13 cellular contexts compared by ENCODE assay signal in genomic region chr9:13513262-13513661, GRCh38.
DNase-seq lines count a peak whose midpoint lies in the region; ATAC-seq and TF ChIP-seq lines count a peak whose summit lies in the region.
"Had no signal": no experiment of that assay in that cellular context is flagged by ENCODE, and none has a peak within 500 bp of the region (broad histone marks: within the 10 kb centered on the region; RNA-seq: fewer than 3 reads in every experiment).

No MANE protein-coding gene starts in this region.

- H3K4me3 ChIP-seq in left ventricle myocardium inferior (no peak overlapping the region), prostate gland (no peak overlapping the region)

- peak; percentile 14 for DNase-seq in AG20443 (ENCODE audit: low spot score)
- DNase-seq in MCF 10A (ENCODE audit: unreplicated experiment): no peak
- no peak for DNase-seq in left ventricle myocardium inferior
- DNase-seq in prostate gland (ENCODE audit: low spot score): no peak
- DNase-seq in HEK293T (ENCODE audit: extremely low spot score): no peak
- DNase-seq in activated CD4-positive, alpha-beta T cell treated with anti-CD3 and anti-CD28 coated beads for 48 hours: no peak
- DNase-seq: activated B cell treated with CpG ODN at 0.5 μM for 24 hours; activated T-cell treated with anti-CD3 and anti-CD28 coated beads, Interleukin-2, amount 50 U/mL, for 1 hour; amygdala; Caco-2; effector CD8-positive, alpha-beta T cell had no signal

- no peak for ATAC-seq in GM18907 (IDR thresholded peaks at IDR 0.05; ENCODE audit: unreplicated experiment)
- no peak for ATAC-seq in HG03045 (IDR thresholded peaks at IDR 0.05; ENCODE audit: unreplicated experiment)

- no TSS peak for BruUV-seq in MCF 10A (replicated peaks; lab: Mats Ljungman, UMichigan)

- CTCF ChIA-PET in MCF 10A (lab: Yijun Ruan, JAX): interaction anchor here (0.5 to 1.2 kb wide), 6 partner anchors 13 to 562 kb away, joined by 3 to 7 read pairs (median 3); no protein-coding TSS in a partner anchor
- CTCF ChIA-PET in HEK293T (lab: Yijun Ruan, JAX): no interaction called here

- WGBS in prostate gland: 31% methylated on average over 6 of the region's 6 CpGs

- H3K36me3 Mint-ChIP-seq in MCF 10A (ENCODE audit: insufficient read depth, unreplicated experiment): no peaks in the 10 kb centered on the region

- peak overlapping the region; percentile 78 for H3K27ac Mint-ChIP-seq in MCF 10A (ENCODE audit: low read depth, unreplicated experiment)
- H3K27ac Mint-ChIP-seq: activated B cell treated with CpG ODN at 0.5 μM for 24 hours had no signal

- peak overlapping the region; percentile 5 for H3K4me3 Mint-ChIP-seq in MCF 10A (ENCODE audit: unreplicated experiment)
- H3K4me3 Mint-ChIP-seq: activated B cell treated with CpG ODN at 0.5 μM for 24 hours had no signal

- no peaks in the 10 kb centered on the region for H3K9me3 ChIP-seq in left ventricle myocardium inferior (replicated peaks)
- H3K9me3 ChIP-seq in prostate gland: no peaks in the 10 kb centered on the region
- H3K9me3 ChIP-seq: Caco-2 had no signal

- H3K9me3 Mint-ChIP-seq in MCF 10A (ENCODE audit: unreplicated experiment): no peaks in the 10 kb centered on the region

- H3K27me3 ChIP-seq in left ventricle myocardium inferior (ENCODE audit: low read depth) (no peaks in the 10 kb centered on the region), prostate gland (replicated peaks; ENCODE audit: insufficient read depth) (no peaks in the 10 kb centered on the region)

- no peaks in the 10 kb centered on the region for H3K27me3 Mint-ChIP-seq in MCF 10A (ENCODE audit: insufficient read depth, unreplicated experiment)
- H3K27me3 Mint-ChIP-seq: activated B cell treated with CpG ODN at 0.5 μM for 24 hours had no signal

- no peak for TF ChIP-seq POLR2A in prostate gland (IDR thresholded peaks at IDR 0.05)

- H3K4me1 ChIP-seq in left ventricle myocardium inferior (peaks cover 24% of the 10 kb centered on the region), prostate gland (replicated peaks) (no peaks in the 10 kb centered on the region)
- H3K4me1 ChIP-seq: Caco-2 had no signal

- H3K4me1 Mint-ChIP-seq in MCF 10A (ENCODE audit: insufficient read depth, unreplicated experiment): peaks cover 13% of the 10 kb centered on the region
- H3K4me1 Mint-ChIP-seq: activated B cell treated with CpG ODN at 0.5 μM for 24 hours had no signal

- TF ChIP-seq CTCF in MCF 10A (IDR thresholded peaks at IDR 0.05; ENCODE audit: unreplicated experiment) (no peak), left ventricle myocardium inferior (IDR thresholded peaks at IDR 0.05; ENCODE audit: borderline replicate concordance) (no peak), prostate gland (IDR thresholded peaks at IDR 0.05) (no peak)

- intact Hi-C loops in MCF 10A (cut with micrococcal nuclease): no loop called here
- intact Hi-C loops in left ventricle myocardium inferior (cut with micrococcal nuclease): no loop called here
- intact Hi-C loops in prostate gland (cut with DNase I): no loop called here

- H3K27ac ChIP-seq in left ventricle myocardium inferior (replicated peaks) (peak overlapping the region; percentile 84), prostate gland (peak overlapping the region; percentile 30 to 31)

- POLR2A ChIA-PET in MCF 10A (lab: Yijun Ruan, JAX) (interaction anchor here (0.7 to 4.3 kb wide), 6 partner anchors 12 to 764 kb away, joined by 3 to 22 read pairs (median 5); no protein-coding TSS in a partner anchor), HEK293T (lab: Yijun Ruan, JAX) (no interaction called here)

- H3K36me3 ChIP-seq in left ventricle myocardium inferior (no peaks in the 10 kb centered on the region), prostate gland (no peaks in the 10 kb centered on the region)

TF ChIP-seq in HEK293T, 16 proteins besides CTCF, POLR2A, EP300 and RAD21:
- TF ChIP-seq FOXK2 (IDR thresholded peaks at IDR 0.05) (no peak), FOXM1 (IDR thresholded peaks at IDR 0.05; ENCODE audit: borderline replicate concordance) (no peak), NFRKB (IDR thresholded peaks at IDR 0.05) (no peak), ARNT (IDR thresholded peaks at IDR 0.05) (no peak), LEF1 (IDR thresholded peaks at IDR 0.05; ENCODE audit: borderline replicate concordance) (no peak), ELF4 (IDR thresholded peaks at IDR 0.05) (no peak)
- TF ChIP-seq, protein P1, sequence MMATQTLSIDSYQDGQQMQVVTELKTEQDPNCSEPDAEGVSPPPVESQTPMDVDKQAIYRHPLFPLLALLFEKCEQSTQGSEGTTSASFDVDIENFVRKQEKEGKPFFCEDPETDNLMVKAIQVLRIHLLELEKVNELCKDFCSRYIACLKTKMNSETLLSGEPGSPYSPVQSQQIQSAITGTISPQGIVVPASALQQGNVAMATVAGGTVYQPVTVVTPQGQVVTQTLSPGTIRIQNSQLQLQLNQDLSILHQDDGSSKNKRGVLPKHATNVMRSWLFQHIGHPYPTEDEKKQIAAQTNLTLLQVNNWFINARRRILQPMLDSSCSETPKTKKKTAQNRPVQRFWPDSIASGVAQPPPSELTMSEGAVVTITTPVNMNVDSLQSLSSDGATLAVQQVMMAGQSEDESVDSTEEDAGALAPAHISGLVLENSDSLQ (IDR thresholded peaks at IDR 0.05): no peak
TF ChIP-seq in HEK293T: peak in this region for 0.
